ENCODE assay signal across 29 cellular contexts in genomic region chr20:37473249-37474000, GRCh38. TPM values are rescaled to one million over a fixed set of nuclear protein-coding genes. Genes with fewer than 3 reads are reported as not detected.
"Had no signal": no experiment of that assay in that cellular context is flagged by ENCODE, and none has a peak within 500 bp of the region (broad histone marks: within the 10 kb centered on the region; RNA-seq: fewer than 3 reads in every experiment).

No MANE protein-coding gene starts in this region.

- H3K36me3 ChIP-seq: colonic mucosa, esophagus squamous epithelium, heart right ventricle, left lung, neural progenitor cell, prostate gland, right atrium auricular region, spleen, tibial artery, upper lobe of right lung, uterus had no signal

- H3K4me3 ChIP-seq: colonic mucosa, esophagus squamous epithelium, heart right ventricle, left lung, neural progenitor cell, prostate gland, right atrium auricular region, spleen, testis, tibial artery, upper lobe of right lung, uterus had no signal

- H3K9me3 ChIP-seq: colonic mucosa, esophagus squamous epithelium, left lung, prostate gland, right atrium auricular region, testis, tibial artery, upper lobe of right lung, uterus had no signal

- H3K4me2 ChIP-seq: neural progenitor cell had no signal

- H3K27ac Mint-ChIP-seq: dendritic cell treated with granulocyte-macrophage colony-stimulating factor and Interleukin-4, amounts not matched to agents 40 ng/mL and 50 ng/mL, for 4 days; naive thymus-derived CD8-positive, alpha-beta T cell; stimulated activated memory B cell treated with anti-CD40 and anti-IgM and Interleukin-4, amounts not matched to agents 10 μg/mL and 1 μg/mL and 100 μg/mL, for 72 hours had no signal

- H3K36me3 Mint-ChIP-seq: naive thymus-derived CD8-positive, alpha-beta T cell; neural progenitor cell; stimulated activated memory B cell treated with anti-CD40 and anti-IgM and Interleukin-4, amounts not matched to agents 10 μg/mL and 1 μg/mL and 100 μg/mL, for 72 hours had no signal

- H3K27ac ChIP-seq: colonic mucosa, esophagus squamous epithelium, heart right ventricle, left lung, neural progenitor cell, prostate gland, right atrium auricular region, spleen, testis, tibial artery, upper lobe of right lung, uterus had no signal

- H3K4me3 Mint-ChIP-seq: dendritic cell treated with granulocyte-macrophage colony-stimulating factor and Interleukin-4, amounts not matched to agents 40 ng/mL and 50 ng/mL, for 4 days; naive thymus-derived CD8-positive, alpha-beta T cell; neural progenitor cell; stimulated activated memory B cell treated with anti-CD40 and anti-IgM and Interleukin-4, amounts not matched to agents 10 μg/mL and 1 μg/mL and 100 μg/mL, for 72 hours had no signal

- H3K27me3 ChIP-seq: colonic mucosa, left lung, neural progenitor cell, right atrium auricular region, testis, upper lobe of right lung, uterus had no signal

- H2AFZ ChIP-seq: neural progenitor cell had no signal

- H3K9ac ChIP-seq: neural progenitor cell had no signal

- H3K9me3 Mint-ChIP-seq: dendritic cell treated with granulocyte-macrophage colony-stimulating factor and Interleukin-4, amounts not matched to agents 40 ng/mL and 50 ng/mL, for 4 days; neural progenitor cell; stimulated activated memory B cell treated with anti-CD40 and anti-IgM and Interleukin-4, amounts not matched to agents 10 μg/mL and 1 μg/mL and 100 μg/mL, for 72 hours had no signal

- H3K4me1 ChIP-seq: colonic mucosa, esophagus squamous epithelium, heart right ventricle, left lung, neural progenitor cell, prostate gland, right atrium auricular region, spleen, testis, tibial artery, upper lobe of right lung, uterus had no signal

- H3K4me1 Mint-ChIP-seq: stimulated activated memory B cell treated with anti-CD40 and anti-IgM and Interleukin-4, amounts not matched to agents 10 μg/mL and 1 μg/mL and 100 μg/mL, for 72 hours had no signal

- ATAC-seq: heart right ventricle; left cardiac atrium; left lung; naive thymus-derived CD8-positive, alpha-beta T cell; sciatic nerve; stimulated activated naive CD8-positive, alpha-beta T cell treated with anti-CD3 and anti-CD28 coated beads, Interleukin-15, Interleukin-2, amounts not matched to agents 100 U/mL and 50 U/mL, for 24 hours; upper lobe of right lung had no signal

- DNase-seq: colonic mucosa; effector memory CD4-positive, alpha-beta T cell; erythroblast; esophagus squamous epithelium; foreskin melanocyte; glutamatergic neuron; heart right ventricle; hippocampal formation; left cardiac atrium; left lung; mesendoderm; midbrain; naive thymus-derived CD8-positive, alpha-beta T cell; nucleus accumbens; spleen; stimulated activated CD4-positive, alpha-beta T cell treated with anti-CD3 and anti-CD28 coated beads, Interleukin-4, amount 100 ng/mL, for 4 hours; stimulated activated naive CD8-positive, alpha-beta T cell treated with anti-CD3 and anti-CD28 coated beads, Interleukin-15, Interleukin-2, amounts not matched to agents 100 U/mL and 50 U/mL, for 24 hours; substantia nigra; testis; tibial artery; upper lobe of right lung; uterus had no signal

RNA-seq across cellular contexts. Expression of gene NNAT, which starts 47.6 kb away (rescaled TPM):
- total RNA-seq: lung microvascular endothelial cell; naive thymus-derived CD8-positive, alpha-beta T cell had no signal
